In genomic region chr17:82030470-82031302, GRCh38 we compare ENCODE assay signal across 8 cellular contexts. TPM values are rescaled to one million over a fixed set of nuclear protein-coding genes. Genes with fewer than 3 reads are reported as not detected.
DNase-seq lines count a peak whose midpoint lies in the region; ATAC-seq and TF ChIP-seq lines count a peak whose summit lies in the region.

No MANE protein-coding gene starts in this region.

- TF ChIP-seq CTCF in IMR-90 (conservative IDR thresholded peaks at IDR 0.05; ENCODE audit: low read depth, low read length): peak; percentile 93
- TF ChIP-seq CTCF in foreskin fibroblast (IDR thresholded peaks at IDR 0.05; ENCODE audit: low read depth, low read length): peak; percentile 17
- TF ChIP-seq CTCF in neural progenitor cell (IDR thresholded peaks at IDR 0.05): peak; percentile 77

- H3K27ac Mint-ChIP-seq in neural progenitor cell: no peak overlapping the region

- no peak overlapping the region for H3K14ac ChIP-seq in IMR-90 (replicated peaks; ENCODE audit: low read depth, low read length)

- dilution Hi-C loops in IMR-90 (cut with HindIII; ENCODE audit: low sequenced_read_pairs, unreplicated experiment): no loop called here

- TF ChIP-seq RAD21 in IMR-90 (IDR thresholded peaks at IDR 0.05; ENCODE audit: low read length): peak; percentile 94

- no peak overlapping the region for H2BK120ac ChIP-seq in IMR-90 (ENCODE audit: low read depth, low read length)

- no peaks in the 10 kb centered on the region for H3K27me3 ChIP-seq in IMR-90 (ENCODE audit: control insufficient read depth, insufficient read depth, low read length)
- H3K27me3 ChIP-seq in neural progenitor cell: peaks cover 9% of the 10 kb centered on the region

- WGBS in IMR-90 (ENCODE audit: extremely low coverage in 2 of 2, insufficient read length in 1 of 2), 2 experiments: 3% methylated on average over 62 of the region's 94 CpGs; no CpG with 5 or more reads in 1 of the 2 experiments

- peak; percentile 79 for DNase-seq in IMR-90
- peak; percentile 66 for DNase-seq in RPMI7951 (ENCODE audit: low read depth)
- DNase-seq in activated gamma-delta T cell (lab: John Stamatoyannopoulos, UW): peak; percentile 60
- peak; percentile 81 to 95 for DNase-seq in foreskin fibroblast
- peak; percentile 95 for DNase-seq in neural progenitor cell (ENCODE audit: low spot score)
- DNase-seq in stimulated activated naive CD8-positive, alpha-beta T cell treated with anti-CD3 and anti-CD28 coated beads, Interleukin-15, Interleukin-2, amounts not matched to agents 100 U/mL and 50 U/mL, for 24 hours: peak; percentile 87

- no peak for TF ChIP-seq POLR2A in IMR-90 (IDR thresholded peaks at IDR 0.05; ENCODE audit: low read depth, low read length)

- no peaks in the 10 kb centered on the region; a peak in 1 of 4 replicates for H3K79me1 ChIP-seq in IMR-90 (ENCODE audit: low read depth in 1 of 2, low read length in 2 of 2)

- H3K4me2 ChIP-seq in IMR-90 (ENCODE audit: low read depth, low read length): peak overlapping the region; percentile 78
- H3K4me2 ChIP-seq in neural progenitor cell: peak overlapping the region; percentile 98

- H4K8ac ChIP-seq in IMR-90 (ENCODE audit: low read depth in 2 of 2, low read length in 2 of 2): no peak overlapping the region

- intact Hi-C loops in IMR-90 (cut with micrococcal nuclease): loop anchor here (1.0 to 10.0 kb wide), 3 partner anchors 68 to 294 kb away; partner anchors contain the start of gene FASN

- H3K4me1 ChIP-seq in IMR-90 (ENCODE audit: control insufficient read depth, insufficient read depth, low read length) (peaks cover 4% of the 10 kb centered on the region; the same call in 1 of the 2 replicates), neural progenitor cell (peaks cover 7% of the 10 kb centered on the region)

- peak; percentile 89 for ATAC-seq in IMR-90 (ENCODE audit: low read depth)
- ATAC-seq in stimulated activated naive CD8-positive, alpha-beta T cell treated with anti-CD3 and anti-CD28 coated beads, Interleukin-15, Interleukin-2, amounts not matched to agents 100 U/mL and 50 U/mL, for 24 hours: peak; percentile 61
- no peak for ATAC-seq in GM19324 (IDR thresholded peaks at IDR 0.05; ENCODE audit: low FRiP score, unreplicated experiment)

- H3K9ac ChIP-seq in IMR-90 (ENCODE audit: low read depth, low read length) (no peak overlapping the region), neural progenitor cell (no peak overlapping the region)

- H4K91ac ChIP-seq in IMR-90 (ENCODE audit: insufficient read depth, low read depth, low read length): no peak overlapping the region

- H3K18ac ChIP-seq in IMR-90 (ENCODE audit: low read depth, low read length): no peak overlapping the region

- BruUV-seq in IMR-90 (replicated peaks; lab: Mats Ljungman, UMichigan): no TSS peak

- no peaks in the 10 kb centered on the region for H3K9me1 ChIP-seq in IMR-90 (ENCODE audit: insufficient read depth, low read length)

- H2AFZ ChIP-seq in IMR-90 (replicated peaks; ENCODE audit: low read length, poor library complexity): peak overlapping the region; percentile 94
- peak overlapping the region; percentile 89 for H2AFZ ChIP-seq in neural progenitor cell (replicated peaks)

- H3K4me3 Mint-ChIP-seq in neural progenitor cell: peak overlapping the region; percentile 81

- no peak overlapping the region for H2BK20ac ChIP-seq in IMR-90 (ENCODE audit: low read depth, low read length)

- peaks cover 30% of the 10 kb centered on the region for H3F3A ChIP-seq in neural progenitor cell (ENCODE audit: low read depth)

- H3K56ac ChIP-seq in IMR-90 (ENCODE audit: extremely low read depth, insufficient read depth, low read length): no peak overlapping the region

- peaks cover 16% of the 10 kb centered on the region for H3K27me3 Mint-ChIP-seq in neural progenitor cell (ENCODE audit: insufficient read depth, low read depth)

- H4K20me1 ChIP-seq in IMR-90 (ENCODE audit: insufficient read depth, low read length) (no peaks in the 10 kb centered on the region; the same call in 1 of the 2 replicates), neural progenitor cell (ENCODE audit: low read depth) (peaks cover 34% of the 10 kb centered on the region)

- H2AK5ac ChIP-seq in IMR-90 (ENCODE audit: low read depth, low read length): no peak overlapping the region

- peak overlapping the region; percentile 89 for H2AK9ac ChIP-seq in IMR-90 (replicated peaks; ENCODE audit: low read depth, low read length, poor library complexity)

- no peak overlapping the region for H4K5ac ChIP-seq in IMR-90 (ENCODE audit: low read depth, low read length)

- H3K4ac ChIP-seq in IMR-90 (ENCODE audit: low read depth, low read length): no peak overlapping the region

- no peak overlapping the region for H2BK5ac ChIP-seq in IMR-90 (ENCODE audit: low read depth, low read length, poor library complexity, severe bottlenecking)

- peaks cover 11% of the 10 kb centered on the region for H3K36me3 Mint-ChIP-seq in neural progenitor cell

- H3K27ac ChIP-seq in IMR-90 (ENCODE audit: insufficient read depth, low read length) (no peak overlapping the region), neural progenitor cell (no peak overlapping the region)

- peaks cover 2% of the 10 kb centered on the region for H3K36me3 ChIP-seq in IMR-90 (ENCODE audit: control insufficient read depth, insufficient read depth, low read length)
- H3K36me3 ChIP-seq in neural progenitor cell: no peaks in the 10 kb centered on the region

- in situ Hi-C loops in IMR-90 (cut with MboI; ENCODE audit: low sequenced_read_pairs): loop anchor here (5.0 kb wide), 1 partner anchor 127 kb away; no protein-coding TSS in a partner anchor

- CTCF ChIA-PET in IMR-90 (lab: Yijun Ruan, JAX): interaction anchor here (0.7 to 1.3 kb wide), 3 partner anchors 124 to 175 kb away, joined by 3 to 4 read pairs (median 3); no protein-coding TSS in a partner anchor

- H3K4me3 ChIP-seq in GM08714 (ENCODE audit: low read length): peak overlapping the region; percentile 46; the same call in 1 of the 2 replicates
- H3K4me3 ChIP-seq in IMR-90 (ENCODE audit: insufficient read depth, low read depth, low read length): peak overlapping the region; percentile 47
- H3K4me3 ChIP-seq in foreskin fibroblast (ENCODE audit: low read depth in 1 of 2, low read length in 2 of 2): peak overlapping the region; percentile 50 to 54
- peak overlapping the region; percentile 81 for H3K4me3 ChIP-seq in neural progenitor cell

- H3K4me1 Mint-ChIP-seq in neural progenitor cell: peaks cover 12% of the 10 kb centered on the region

- H3K79me2 ChIP-seq in neural progenitor cell (ENCODE audit: low read depth): peaks cover 4% of the 10 kb centered on the region

- POLR2A ChIA-PET in IMR-90 (lab: Charles Lee; ENCODE audit: unreplicated experiment): no interaction called here

- H2BK15ac ChIP-seq in IMR-90 (ENCODE audit: low read depth, low read length): no peak overlapping the region

- H3K23ac ChIP-seq in IMR-90 (ENCODE audit: low read depth, low read length): no peak overlapping the region

- H3K9me3 Mint-ChIP-seq in neural progenitor cell: no peaks in the 10 kb centered on the region

- H3K9me3 ChIP-seq in IMR-90 (ENCODE audit: control insufficient read depth, insufficient read depth, low read length) (no peaks in the 10 kb centered on the region), neural progenitor cell (ENCODE audit: low read depth) (no peaks in the 10 kb centered on the region)

TF ChIP-seq in IMR-90, 13 proteins besides CTCF, POLR2A, EP300 and RAD21:
- TF ChIP-seq MXI1 (IDR thresholded peaks at IDR 0.05; ENCODE audit: borderline replicate concordance, low read depth, low read length) (peak; percentile 17; the same call in 1 of the 2 replicates), NFE2L2 (IDR thresholded peaks at IDR 0.05; ENCODE audit: low read depth, low read length) (no peak), SMC3 (IDR thresholded peaks at IDR 0.05; ENCODE audit: low read depth, low read length) (peak; percentile 81)
TF ChIP-seq in IMR-90: peak in this region for 2.

RNA-seq across cellular contexts. Expression of gene RAC3, which starts 0.8 kb away (rescaled TPM):
- total RNA-seq in IMR-90 (2012; rRNA removed) (5.7 and 7.2 TPM in 2 replicates), neural progenitor cell (ENCODE audit: low replicate concordance) (31.6 and 81.2 TPM in 2 replicates)
- 23.4 and 32.0 TPM in 2 replicates for polyA plus RNA-seq in IMR-90 (2012; rRNA removed)
- 34.9 and 48.2 TPM in 2 replicates for polyA plus RNA-seq in IMR-90 (2012; cell fraction: cytosol; rRNA removed)
- 20.2 and 75.8 TPM in 2 replicates for polyA plus RNA-seq in IMR-90 (2012; cell fraction: nucleus; rRNA removed; ENCODE audit: low replicate concordance)
- total RNA-seq in RPMI7951 (2014; rRNA removed; shearing (Covaris generic)): 10.7 and 13.1 TPM in 2 replicates

RNA-seq across cellular contexts. Expression of gene DCXR, which starts 6.8 kb away (rescaled TPM):
- 36.6 and 36.9 TPM in 2 replicates for total RNA-seq in IMR-90 (2012; rRNA removed)
- 129 and 139 TPM in 2 replicates for polyA plus RNA-seq in IMR-90 (2012; rRNA removed)
- 135 and 154 TPM in 2 replicates for polyA plus RNA-seq in IMR-90 (2012; cell fraction: cytosol; rRNA removed)
- 94.9 and 309 TPM in 2 replicates for polyA plus RNA-seq in IMR-90 (2012; cell fraction: nucleus; rRNA removed; ENCODE audit: low replicate concordance)
- 82.2 and 86.2 TPM in 2 replicates for total RNA-seq in RPMI7951 (2014; rRNA removed; shearing (Covaris generic))
- 36.5 and 64.9 TPM in 2 replicates for total RNA-seq in neural progenitor cell (ENCODE audit: low replicate concordance)

RNA-seq across cellular contexts. Expression of gene LRRC45, which starts 7.6 kb away (rescaled TPM):
- total RNA-seq in IMR-90 (2012; rRNA removed) (7.2 and 7.8 TPM in 2 replicates), neural progenitor cell (ENCODE audit: low replicate concordance) (15.4 and 46.7 TPM in 2 replicates)
- 10.2 and 10.9 TPM in 2 replicates for polyA plus RNA-seq in IMR-90 (2012; rRNA removed)
- polyA plus RNA-seq in IMR-90 (2012; cell fraction: cytosol; rRNA removed): 6.8 and 8.0 TPM in 2 replicates
- polyA plus RNA-seq in IMR-90 (2012; cell fraction: nucleus; rRNA removed; ENCODE audit: low replicate concordance): 46.7 and 84.8 TPM in 2 replicates
- 8.1 and 17.6 TPM in 2 replicates for total RNA-seq in RPMI7951 (2014; rRNA removed; shearing (Covaris generic))

RNA-seq across cellular contexts. Expression of gene CENPX, which starts 8.0 kb away (rescaled TPM):
- total RNA-seq in IMR-90 (2012; rRNA removed): 44.8 and 45.3 TPM in 2 replicates
- 86.8 and 100 TPM in 2 replicates for polyA plus RNA-seq in IMR-90 (2012; rRNA removed)
- 102 and 133 TPM in 2 replicates for polyA plus RNA-seq in IMR-90 (2012; cell fraction: cytosol; rRNA removed)
- 82.2 and 166 TPM in 2 replicates for polyA plus RNA-seq in IMR-90 (2012; cell fraction: nucleus; rRNA removed; ENCODE audit: low replicate concordance)
- total RNA-seq in RPMI7951 (2014; rRNA removed; shearing (Covaris generic)): 119 and 144 TPM in 2 replicates
- 53.0 and 85.0 TPM in 2 replicates for total RNA-seq in neural progenitor cell (ENCODE audit: low replicate concordance)

RNA-seq across cellular contexts. Expression of gene RFNG, which starts 20.9 kb away (rescaled TPM):
- total RNA-seq in IMR-90 (2012; rRNA removed): 6.8 and 8.6 TPM in 2 replicates
- polyA plus RNA-seq in IMR-90 (2012; rRNA removed): 47.3 and 51.1 TPM in 2 replicates
- polyA plus RNA-seq in IMR-90 (2012; cell fraction: cytosol; rRNA removed): 27.2 and 51.3 TPM in 2 replicates
- polyA plus RNA-seq in IMR-90 (2012; cell fraction: nucleus; rRNA removed; ENCODE audit: low replicate concordance): 271 and 643 TPM in 2 replicates
- 12.9 and 14.3 TPM in 2 replicates for total RNA-seq in RPMI7951 (2014; rRNA removed; shearing (Covaris generic))
- total RNA-seq in neural progenitor cell (ENCODE audit: low replicate concordance): 13.6 and 41.0 TPM in 2 replicates

Comparison
In these comparisons a context has a peak if more than half of its experiments do, and no peak if none do; other contexts are left out.
1. CTCF ChIP-seq: peak in every context shown above with its lines; median percentile 93 in IMR-90; 77 in neural progenitor cell; 17 in foreskin fibroblast.